6 cellular contexts compared by ENCODE assay signal in the genomic region with DNA sequence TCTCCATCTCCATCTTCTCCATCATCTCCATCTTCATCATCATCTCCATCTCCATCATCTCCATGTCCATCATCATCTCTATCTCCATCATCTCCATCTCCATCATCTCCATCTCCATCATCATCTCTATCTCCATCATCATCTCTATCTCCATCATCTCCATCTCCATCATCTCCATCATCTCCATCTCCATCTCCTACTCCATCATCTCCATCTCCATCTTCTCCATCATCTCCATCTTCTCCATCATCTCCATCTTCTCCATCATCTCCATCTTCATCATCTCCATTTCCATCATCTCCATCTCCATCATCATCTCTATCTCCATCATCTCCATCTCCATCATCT. TPM values are rescaled to one million over a fixed set of nuclear protein-coding genes. Genes with fewer than 3 reads are reported as not detected.
DNase-seq lines count a peak whose midpoint lies in the region; ATAC-seq and TF ChIP-seq lines count a peak whose summit lies in the region.
"Not testable (repeated sequence)": the region's sequence is repeated elsewhere in the genome, so short reads cannot be mapped to it uniquely, and the experiment has no call there.
"Had no signal": no experiment of that assay in that cellular context is flagged by ENCODE, and none has a peak within 500 bp of the region (broad histone marks: within the 10 kb centered on the region; RNA-seq: fewer than 3 reads in every experiment).

No MANE protein-coding gene starts in this region.

- ATAC-seq in activated naive CD8-positive, alpha-beta T cell treated with anti-CD3 and anti-CD28 coated beads, Interleukin-2, amount 50 U/mL, for 24 hours: not testable (repeated sequence)

- H3K9me3 ChIP-seq in iPS-15b (ENCODE audit: control insufficient read depth, insufficient read depth, low read length); osteoblast (ENCODE audit: low read depth, low read length): not testable (repeated sequence)

- H3K79me2 ChIP-seq in osteoblast (ENCODE audit: insufficient read depth, low read length): peaks cover 39% of the 10 kb centered on the region

- intact Hi-C loops in activated CD4-positive, alpha-beta T cell treated with anti-CD3 and anti-CD28 coated beads, Interleukin-2, amount 10 ng/mL, durations not matched to agents 24 days and 14 days (cut with micrococcal nuclease): loop anchor here (1.0 to 10.0 kb wide), 7 partner anchors 22 to 417 kb away; partner anchors contain the start of genes ZNF17, ZNF211, ZNF416 and ZNF417

- peaks cover 58% of the 10 kb centered on the region for H3K9me3 Mint-ChIP-seq in HFFc6
- peaks cover 43% of the 10 kb centered on the region for H3K9me3 Mint-ChIP-seq in activated CD4-positive, alpha-beta T cell treated with anti-CD3 and anti-CD28 coated beads, Interleukin-2, amount 10 ng/mL, durations not matched to agents 24 days and 14 days
- peaks cover 66% of the 10 kb centered on the region for H3K9me3 Mint-ChIP-seq in activated naive CD8-positive, alpha-beta T cell treated with anti-CD3 and anti-CD28 coated beads, Interleukin-2, amount 50 U/mL, for 24 hours

- not testable (repeated sequence) for H3K9ac ChIP-seq in iPS-15b (ENCODE audit: low read depth, low read length)

- H3K27me3 Mint-ChIP-seq in HFFc6 (ENCODE audit: insufficient read depth); activated CD4-positive, alpha-beta T cell treated with anti-CD3 and anti-CD28 coated beads, Interleukin-2, amount 10 ng/mL, durations not matched to agents 24 days and 14 days; activated naive CD8-positive, alpha-beta T cell treated with anti-CD3 and anti-CD28 coated beads, Interleukin-2, amount 50 U/mL, for 24 hours: not testable (repeated sequence)

- not testable (repeated sequence) for H3K27me3 ChIP-seq in iPS-15b (ENCODE audit: control insufficient read depth, insufficient read depth, low read length); osteoblast (ENCODE audit: insufficient read depth, low read length)

- H3K27ac ChIP-seq in osteoblast (ENCODE audit: low read depth, low read length): not testable (repeated sequence)

- DNase-seq in HFFc6; activated CD4-positive, alpha-beta T cell treated with anti-CD3 and anti-CD28 coated beads, Interleukin-2, amount 10 ng/mL, durations not matched to agents 24 days and 14 days; activated naive CD8-positive, alpha-beta T cell treated with anti-CD3 and anti-CD28 coated beads, Interleukin-2, amount 50 U/mL, for 24 hours; osteoblast (ENCODE audit: insufficient read length, low spot score, missing footprints): not testable (repeated sequence)

- not testable (repeated sequence) for TF ChIP-seq CTCF in HFFc6 (IDR thresholded peaks at IDR 0.05); osteoblast (IDR thresholded peaks at IDR 0.05; ENCODE audit: extremely low read depth, low read depth, low read length)

- H3K4me2 ChIP-seq in osteoblast (ENCODE audit: insufficient read depth, low read length): not testable (repeated sequence)

- not testable (repeated sequence) for H3K36me3 ChIP-seq in iPS-15b (ENCODE audit: control insufficient read depth, insufficient read depth, low read length)
- peaks cover 12% of the 10 kb centered on the region for H3K36me3 ChIP-seq in osteoblast (ENCODE audit: insufficient read depth, low read length)

- peaks cover 59% of the 10 kb centered on the region for H3K36me3 Mint-ChIP-seq in HFFc6 (ENCODE audit: low read depth)
- H3K36me3 Mint-ChIP-seq in activated CD4-positive, alpha-beta T cell treated with anti-CD3 and anti-CD28 coated beads, Interleukin-2, amount 10 ng/mL, durations not matched to agents 24 days and 14 days (ENCODE audit: low read depth): peaks cover 55% of the 10 kb centered on the region
- peaks cover 65% of the 10 kb centered on the region for H3K36me3 Mint-ChIP-seq in activated naive CD8-positive, alpha-beta T cell treated with anti-CD3 and anti-CD28 coated beads, Interleukin-2, amount 50 U/mL, for 24 hours (ENCODE audit: low read depth)

- H3K27ac Mint-ChIP-seq in HFFc6: peak overlapping the region; percentile 12
- H3K27ac Mint-ChIP-seq in activated CD4-positive, alpha-beta T cell treated with anti-CD3 and anti-CD28 coated beads, Interleukin-2, amount 10 ng/mL, durations not matched to agents 24 days and 14 days: peak overlapping the region; percentile 78
- peak overlapping the region; percentile 88 for H3K27ac Mint-ChIP-seq in activated naive CD8-positive, alpha-beta T cell treated with anti-CD3 and anti-CD28 coated beads, Interleukin-2, amount 50 U/mL, for 24 hours

- H3K4me1 Mint-ChIP-seq in HFFc6 (ENCODE audit: low read depth): peaks cover 20% of the 10 kb centered on the region
- peaks cover 15% of the 10 kb centered on the region for H3K4me1 Mint-ChIP-seq in activated CD4-positive, alpha-beta T cell treated with anti-CD3 and anti-CD28 coated beads, Interleukin-2, amount 10 ng/mL, durations not matched to agents 24 days and 14 days
- peaks cover 19% of the 10 kb centered on the region for H3K4me1 Mint-ChIP-seq in activated naive CD8-positive, alpha-beta T cell treated with anti-CD3 and anti-CD28 coated beads, Interleukin-2, amount 50 U/mL, for 24 hours

- H3K4me1 ChIP-seq in iPS-15b (ENCODE audit: control insufficient read depth, insufficient read depth, low read length); osteoblast (ENCODE audit: insufficient read depth, low read length): not testable (repeated sequence)

- peak overlapping the region; percentile 74 for H3K4me3 ChIP-seq in iPS-15b (ENCODE audit: low read depth, low read length)
- peak overlapping the region; percentile 85 for H3K4me3 ChIP-seq in osteoblast (ENCODE audit: insufficient read depth, low read length)

- H3K4me3 Mint-ChIP-seq in HFFc6: peak overlapping the region; percentile 86
- peak overlapping the region; percentile 67 for H3K4me3 Mint-ChIP-seq in activated CD4-positive, alpha-beta T cell treated with anti-CD3 and anti-CD28 coated beads, Interleukin-2, amount 10 ng/mL, durations not matched to agents 24 days and 14 days
- H3K4me3 Mint-ChIP-seq in activated naive CD8-positive, alpha-beta T cell treated with anti-CD3 and anti-CD28 coated beads, Interleukin-2, amount 50 U/mL, for 24 hours: peak overlapping the region; percentile 87

- H2AFZ ChIP-seq in osteoblast (ENCODE audit: low read length): peak overlapping the region; percentile 85

- not testable (repeated sequence) for H4K20me1 ChIP-seq in osteoblast (ENCODE audit: insufficient read depth, low read length)

RNA-seq across cellular contexts. Expression of gene ZNF773, which starts 0.4 kb away (rescaled TPM):
- 1 to 10 TPM; 5.7 to 8.0 (median 6.8) TPM for total RNA-seq in HFFc6 (2021; fragmentation: NEBNext Ultra II Directional; extraction: Animal tissue kit (Norgen Biotek cat#: 25700))
- total RNA-seq in activated CD4-positive, alpha-beta T cell treated with anti-CD3 and anti-CD28 coated beads, Interleukin-2, amount 10 ng/mL, durations not matched to agents 24 days and 14 days: 4.9 and 5.1 TPM in 2 replicates
- 23.6 and 30.0 TPM in 2 replicates for total RNA-seq in osteoblast

RNA-seq across cellular contexts. Expression of gene ZNF419, which starts 11.8 kb away (rescaled TPM):
- 10 to 100 TPM in 2 of 6 experiments, 1 to 10 TPM in 4; 6.3 to 10.6 (median 7.3) TPM for total RNA-seq in HFFc6 (2021; fragmentation: NEBNext Ultra II Directional; extraction: Animal tissue kit (Norgen Biotek cat#: 25700))
- total RNA-seq in activated CD4-positive, alpha-beta T cell treated with anti-CD3 and anti-CD28 coated beads, Interleukin-2, amount 10 ng/mL, durations not matched to agents 24 days and 14 days: 4.6 and 4.9 TPM in 2 replicates
- total RNA-seq in osteoblast: 18.3 and 19.9 TPM in 2 replicates

RNA-seq across cellular contexts. Expression of gene ZNF772, which starts 21.9 kb away (rescaled TPM):
- total RNA-seq in HFFc6 (2021; fragmentation: NEBNext Ultra II Directional; extraction: Animal tissue kit (Norgen Biotek cat#: 25700)): 1 to 10 TPM; 2.3 to 5.9 (median 4.7) TPM
- 2.5 and 2.8 TPM in 2 replicates for total RNA-seq in activated CD4-positive, alpha-beta T cell treated with anti-CD3 and anti-CD28 coated beads, Interleukin-2, amount 10 ng/mL, durations not matched to agents 24 days and 14 days
- 19.2 and 22.1 TPM in 2 replicates for total RNA-seq in osteoblast

RNA-seq across cellular contexts. Expression of gene ZNF549, which starts 27.9 kb away (rescaled TPM):
- total RNA-seq in HFFc6 (2021; fragmentation: NEBNext Ultra II Directional; extraction: Animal tissue kit (Norgen Biotek cat#: 25700)): 1 to 10 TPM; 3.0 to 4.0 (median 3.7) TPM
- total RNA-seq in activated CD4-positive, alpha-beta T cell treated with anti-CD3 and anti-CD28 coated beads, Interleukin-2, amount 10 ng/mL, durations not matched to agents 24 days and 14 days: 4.0 and 4.9 TPM in 2 replicates
- 5.8 and 6.5 TPM in 2 replicates for total RNA-seq in osteoblast

RNA-seq across cellular contexts. Expression of gene VN1R1, which starts 42.4 kb away (rescaled TPM):
- total RNA-seq in HFFc6 (2021; fragmentation: NEBNext Ultra II Directional; extraction: Animal tissue kit (Norgen Biotek cat#: 25700)): under 1 TPM; 0.12 to 0.46 (median 0.17) TPM
- total RNA-seq in activated CD4-positive, alpha-beta T cell treated with anti-CD3 and anti-CD28 coated beads, Interleukin-2, amount 10 ng/mL, durations not matched to agents 24 days and 14 days: not detected in 2 replicates
- 0.29 and 0.72 TPM in 2 replicates for total RNA-seq in osteoblast
- total RNA-seq: Daoy had no signal

Comparison
In these comparisons a context has a peak if more than half of its experiments do, and no peak if none do; other contexts are left out.
1. H3K27ac Mint-ChIP-seq: peak in every context shown above with its lines; median percentile 88 in activated naive CD8-positive, alpha-beta T cell treated with anti-CD3 and anti-CD28 coated beads, Interleukin-2, amount 50 U/mL, for 24 hours; 78 in activated CD4-positive, alpha-beta T cell treated with anti-CD3 and anti-CD28 coated beads, Interleukin-2, amount 10 ng/mL, durations not matched to agents 24 days and 14 days; 12 in HFFc6.